ENCODE assay signal across 7 cellular contexts in genomic region chr3:160602259-160602658, GRCh38.
"Had no signal": no experiment of that assay in that cellular context is flagged by ENCODE, and none has a peak within 500 bp of the region (broad histone marks: within the 10 kb centered on the region; RNA-seq: fewer than 3 reads in every experiment).

No MANE protein-coding gene starts in this region.

- ATAC-seq: GM12878 had no signal

- FAIRE-seq: G401.6, GM12878, GM12892, GM18507, GM19239 had no signal

- H3K4me3 ChIP-seq: GM12878 had no signal

- DNase-seq: GDM1, GF-D8 had no signal
